In genomic region chr12:118512669-118513068, GRCh38 we compare ENCODE assay signal across 34 cellular contexts.
"Had no signal": no experiment of that assay in that cellular context is flagged by ENCODE, and none has a peak within 500 bp of the region (broad histone marks: within the 10 kb centered on the region; RNA-seq: fewer than 3 reads in every experiment).

No MANE protein-coding gene starts in this region.

- H3K36me3 ChIP-seq: MG63 had no signal

- H3K27me3 ChIP-seq: MG63 had no signal

- H3K9me3 ChIP-seq: MG63 had no signal

- DNase-seq: Karpas-422, Kasumi-1, MG63, MM.1S, MV-4-11, NCI-H1048, NCI-H1092, NCI-H1092 treated with DMSO at 0.1 percent for 48 hours, NCI-H1105, NCI-H1105 treated with DMSO at 0.1 percent for 48 hours, NCI-H1417, NCI-H1417 treated with DMSO at 0.1 percent for 48 hours, NCI-H1436, NCI-H1436 treated with DMSO at 0.1 percent for 48 hours, NCI-H146, NCI-H1694, NCI-H1694 treated with DMSO at 0.1 percent for 48 hours, NCI-H187, NCI-H187 treated with DMSO at 0.1 percent for 48 hours, NCI-H1930, NCI-H2029, NCI-H2029 treated with DMSO at 0.1 percent for 48 hours, NCI-H2081, NCI-H2081 treated with DMSO at 0.1 percent for 48 hours, NCI-H2107, NCI-H2171, NCI-H2171 treated with DMSO at 0.1 percent for 48 hours, NCI-H2227 treated with DMSO at 0.1 percent for 48 hours, NCI-H226, NCI-H345, NCI-H446, NCI-H446 treated with DMSO at 0.1 percent for 48 hours, NCI-H510A, NCI-H510A treated with DMSO at 0.1 percent for 48 hours had no signal

- H3K4me3 ChIP-seq: MG63 had no signal
